13 cellular contexts compared by ENCODE assay signal in genomic region chr11:100778386-100778785, GRCh38.
"Had no signal": no experiment of that assay in that cellular context is flagged by ENCODE, and none has a peak within 500 bp of the region (broad histone marks: within the 10 kb centered on the region; RNA-seq: fewer than 3 reads in every experiment).

No MANE protein-coding gene starts in this region.

- H3K4me3 ChIP-seq: heart left ventricle, left lung, neural progenitor cell, ovary, uterus had no signal

- H3K27me3 ChIP-seq: heart left ventricle, left lung, neural progenitor cell, ovary, uterus had no signal

- H2AFZ ChIP-seq: neural progenitor cell had no signal

- H3K9ac ChIP-seq: neural progenitor cell had no signal

- H3K9me3 ChIP-seq: heart left ventricle, left lung, ovary, uterus had no signal

- ATAC-seq: activated CD8-positive, alpha-beta T cell treated with anti-CD3 and anti-CD28 coated beads, Interleukin-2, amount 10 ng/mL, durations not matched to agents 7 days and 5 days; heart left ventricle; left lung had no signal

- H3K36me3 ChIP-seq: left lung, neural progenitor cell, ovary, uterus had no signal

- H3K27ac ChIP-seq: heart left ventricle, left lung, neural progenitor cell, ovary, uterus had no signal

- H3K4me1 ChIP-seq: left lung, uterus had no signal

- H3K4me2 ChIP-seq: neural progenitor cell had no signal

- DNase-seq: activated CD4-positive, alpha-beta T cell treated with anti-CD3 and anti-CD28 coated beads for 4 hours; activated CD8-positive, alpha-beta memory T cell treated with anti-CD3 and anti-CD28 coated beads, Interleukin-2, amount 50 U/mL, for 48 hours; activated CD8-positive, alpha-beta T cell treated with anti-CD3 and anti-CD28 coated beads, Interleukin-2, amount 10 ng/mL, durations not matched to agents 7 days and 5 days; activated naive CD8-positive, alpha-beta T cell treated with anti-CD3 and anti-CD28 coated beads, Interleukin-2, amount 10 ng/mL, durations not matched to agents 7 days and 5 days; anterior cingulate cortex; heart left ventricle; islet precursor cell; left lung; ovary; uterus had no signal

- FAIRE-seq: bronchial epithelial cell, frontal cortex had no signal
